24 cellular contexts compared by ENCODE assay signal in genomic region chr2:88342749-88343148, GRCh38.
A peak's percentile ranks its signal among the peaks of the same experiment; 100 is the strongest.
DNase-seq lines count a peak whose midpoint lies in the region; ATAC-seq, FAIRE-seq and TF ChIP-seq lines count a peak whose summit lies in the region.
"Had no signal": no experiment of that assay in that cellular context is flagged by ENCODE, and none has a peak within 500 bp of the region (broad histone marks: within the 10 kb centered on the region; RNA-seq: fewer than 3 reads in every experiment).

No MANE protein-coding gene starts in this region.

- no peak overlapping the region for H3K27ac ChIP-seq in small intestine (ENCODE audit: low read depth in 1 of 2, low read length in 1 of 2)
- H3K27ac ChIP-seq: hepatocyte, neural progenitor cell, SK-N-MC, skin epidermis, upper lobe of right lung had no signal

- H3K9me3 ChIP-seq in small intestine (ENCODE audit: control insufficient read depth, low read depth), result no peaks in the 10 kb centered on the region
- H3K9me3 ChIP-seq: mucosa of descending colon, upper lobe of right lung had no signal

- no peaks in the 10 kb centered on the region for H3K36me3 ChIP-seq in small intestine (ENCODE audit: control insufficient read depth in 2 of 2, insufficient read depth in 2 of 2, low read length in 2 of 2)
- H3K36me3 ChIP-seq: neural progenitor cell, upper lobe of right lung had no signal

- peaks cover 7 to 8% of the 10 kb centered on the region in 2 donors for H3K4me1 Mint-ChIP-seq in natural killer cell treated with Interleukin-12 subunit alpha and Interleukin-12 subunit beta and Interleukin-15 and Interleukin-18, amount 100 ng/mL, for 72 hours (ENCODE audit: low read depth in 2 of 2)
- H3K4me1 Mint-ChIP-seq in natural killer cell (peaks cover 6% of the 10 kb centered on the region in 2 donors), chondrocyte (ENCODE audit: low read depth) (no peaks in the 10 kb centered on the region)

- no peaks in the 10 kb centered on the region for H3K4me1 ChIP-seq in small intestine (ENCODE audit: control insufficient read depth in 2 of 2, insufficient read depth in 1 of 2, low read depth in 1 of 2, low read length in 1 of 2)
- H3K4me1 ChIP-seq: neural progenitor cell, upper lobe of right lung had no signal

- ATAC-seq in natural killer cell treated with Interleukin-12 subunit alpha and Interleukin-12 subunit beta and Interleukin-15 and Interleukin-18, amount 100 ng/mL, for 72 hours, result no peak
- no peak for ATAC-seq in natural killer cell
- ATAC-seq: mucosa of descending colon, upper lobe of right lung had no signal

- H3K27me3 Mint-ChIP-seq in natural killer cell treated with Interleukin-12 subunit alpha and Interleukin-12 subunit beta and Interleukin-15 and Interleukin-18, amount 100 ng/mL, for 72 hours, result peaks cover 10 to 14% of the 10 kb centered on the region in 2 donors
- peaks cover 11 to 26% of the 10 kb centered on the region in 2 donors for H3K27me3 Mint-ChIP-seq in natural killer cell (ENCODE audit: low read depth in 2 of 2)
- H3K27me3 Mint-ChIP-seq in chondrocyte (ENCODE audit: low read depth), result peaks cover 9% of the 10 kb centered on the region

- no peaks in the 10 kb centered on the region for H3K27me3 ChIP-seq in small intestine (ENCODE audit: control insufficient read depth in 2 of 2, insufficient read depth in 2 of 2, low read length in 2 of 2)
- H3K27me3 ChIP-seq: hepatocyte had no signal

- H3K27ac Mint-ChIP-seq in natural killer cell treated with Interleukin-12 subunit alpha and Interleukin-12 subunit beta and Interleukin-15 and Interleukin-18, amount 100 ng/mL, for 72 hours, result no peak overlapping the region
- H3K27ac Mint-ChIP-seq in natural killer cell (no peak overlapping the region), chondrocyte (ENCODE audit: unreplicated experiment) (no peak overlapping the region)
- H3K27ac Mint-ChIP-seq: neural progenitor cell had no signal

- H3K4me3 Mint-ChIP-seq in natural killer cell treated with Interleukin-12 subunit alpha and Interleukin-12 subunit beta and Interleukin-15 and Interleukin-18, amount 100 ng/mL, for 72 hours, result peak overlapping the region; percentile 5
- no peak overlapping the region for H3K4me3 Mint-ChIP-seq in natural killer cell
- no peak overlapping the region for H3K4me3 Mint-ChIP-seq in chondrocyte (ENCODE audit: unreplicated experiment)
- H3K4me3 Mint-ChIP-seq: neural progenitor cell had no signal

- no peak for TF ChIP-seq CTCF in natural killer cell (IDR thresholded peaks at IDR 0.05)
- TF ChIP-seq CTCF in chondrocyte (IDR thresholded peaks at IDR 0.05), result no peak

- no peak for FAIRE-seq in small intestine (lab: Jason Lieb, UNC)
- FAIRE-seq: GM18507, RCC 7860 had no signal

- H3K4me3 ChIP-seq in small intestine (ENCODE audit: low read depth in 1 of 2, low read length in 2 of 2), result no peak overlapping the region
- H3K4me3 ChIP-seq: hepatocyte, mucosa of descending colon, neural progenitor cell, SK-N-MC, skin epidermis, upper lobe of right lung had no signal

- H3K9me3 Mint-ChIP-seq in natural killer cell treated with Interleukin-12 subunit alpha and Interleukin-12 subunit beta and Interleukin-15 and Interleukin-18, amount 100 ng/mL, for 72 hours, result no peaks in the 10 kb centered on the region
- H3K9me3 Mint-ChIP-seq in natural killer cell (peaks cover 0 to 4% of the 10 kb centered on the region in 2 donors), chondrocyte (ENCODE audit: low read depth) (peaks cover 7% of the 10 kb centered on the region)

- H3K36me3 Mint-ChIP-seq in natural killer cell treated with Interleukin-12 subunit alpha and Interleukin-12 subunit beta and Interleukin-15 and Interleukin-18, amount 100 ng/mL, for 72 hours, result no peaks in the 10 kb centered on the region
- H3K36me3 Mint-ChIP-seq in natural killer cell, result no peaks in the 10 kb centered on the region
- H3K36me3 Mint-ChIP-seq in chondrocyte (ENCODE audit: low read depth), result peaks cover 3% of the 10 kb centered on the region

- 21 to 40% (median 27%) methylated on average over 4 of the region's 4 CpGs for WGBS in small intestine, 3 donors

- DNase-seq in natural killer cell treated with Interleukin-12 subunit alpha and Interleukin-12 subunit beta and Interleukin-15 and Interleukin-18, amount 100 ng/mL, for 72 hours (ENCODE audit: low spot score), result no peak
- no peak for DNase-seq in natural killer cell
- peak; percentile 20 for DNase-seq in H4 (ENCODE audit: low spot score)
- DNase-seq in RPMI7951 (ENCODE audit: low read depth), result peak; percentile 24
- DNase-seq in small intestine, result peak; percentile 54
- DNase-seq in UCSD-AML1 (lab: John Stamatoyannopoulos, UW; ENCODE audit: unreplicated experiment), result no peak
- no peak for DNase-seq in chondrocyte (ENCODE audit: low spot score)
- DNase-seq: activated CD4-positive, CD25-positive, alpha-beta regulatory T cell; activated effector memory CD4-positive, alpha-beta T cell treated with Interleukin-2 at 50 U/mL for 16 hours; aorta; COR-L47; EL; foreskin melanocyte; mucosa of descending colon; NCI-H187 treated with DMSO at 0.1 percent for 48 hours; NCI-H345; stimulated activated CD4-positive, alpha-beta T cell treated with anti-CD3 and anti-CD28 coated beads, Interleukin-4, amount 100 ng/mL, for 24 hours; upper lobe of right lung had no signal

- intact Hi-C loops in natural killer cell (cut with micrococcal nuclease), result no loop called here

Comparison
In these comparisons a context has a peak if more than half of its experiments do, and no peak if none do; other contexts are left out.
1. DNase-seq: peak in H4 (single experiment), RPMI7951 (single experiment) and small intestine (single experiment); none in natural killer cell treated with Interleukin-12 subunit alpha and Interleukin-12 subunit beta and Interleukin-15 and Interleukin-18, amount 100 ng/mL, for 72 hours (single experiment), natural killer cell (single experiment), UCSD-AML1 (single experiment) and chondrocyte (single experiment).